16 cellular contexts compared by ENCODE assay signal in the genomic region with DNA sequence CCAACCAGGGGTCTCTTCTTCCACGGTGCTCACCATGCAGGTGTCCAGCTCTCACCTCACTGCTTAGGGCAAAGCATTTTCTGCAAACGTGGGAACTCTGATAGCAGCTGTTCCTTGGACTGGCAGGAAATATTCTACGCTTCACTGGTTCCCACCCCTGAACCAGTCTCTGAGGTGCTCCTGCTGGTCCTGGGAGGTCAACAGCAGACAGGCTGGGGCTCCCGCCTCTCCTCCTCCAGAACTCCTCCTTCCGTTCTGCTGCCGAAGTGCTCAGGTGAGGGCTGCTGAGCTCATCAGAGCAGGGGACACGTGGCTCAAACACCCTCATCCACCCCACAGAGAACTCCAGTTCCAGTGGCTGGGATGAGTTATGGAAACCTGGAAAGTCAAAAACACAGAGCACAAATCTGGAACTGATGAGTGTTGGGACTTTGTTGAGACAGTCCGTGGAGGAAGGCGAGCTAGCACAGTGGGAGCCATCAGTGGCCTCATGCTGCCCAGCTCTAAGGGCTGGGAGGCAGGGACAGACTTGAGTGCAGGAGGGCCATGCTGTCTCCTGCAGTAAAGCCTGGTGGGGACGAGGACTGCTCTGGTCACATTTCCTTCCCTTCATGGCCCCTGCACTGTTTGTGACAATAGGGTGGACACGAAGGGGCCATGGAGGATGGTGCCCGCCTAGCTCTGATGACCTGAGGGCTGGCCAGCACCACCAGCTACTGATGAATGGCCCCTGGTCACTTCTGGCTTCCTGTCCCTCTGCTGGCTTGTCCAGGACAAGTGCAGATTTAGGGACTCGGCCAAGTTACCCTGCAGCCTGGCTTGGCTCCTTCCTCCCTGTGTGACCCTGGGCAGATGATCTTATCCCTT.
A peak's percentile ranks its signal among the peaks of the same experiment; 100 is the strongest.
DNase-seq lines count a peak whose midpoint lies in the region; ATAC-seq, FAIRE-seq and TF ChIP-seq lines count a peak whose summit lies in the region.
"Had no signal": no experiment of that assay in that cellular context is flagged by ENCODE, and none has a peak within 500 bp of the region (broad histone marks: within the 10 kb centered on the region; RNA-seq: fewer than 3 reads in every experiment).

No MANE protein-coding gene starts in this region.

- no peak for ATAC-seq in GM18520 (IDR thresholded peaks at IDR 0.05; ENCODE audit: unreplicated experiment)

- H3K4me3 Mint-ChIP-seq in activated CD4-positive, alpha-beta memory T cell treated with anti-CD3 and anti-CD28 coated beads for 36 hours = no peak overlapping the region
- H3K4me3 Mint-ChIP-seq in activated CD4-positive, alpha-beta memory T cell treated with anti-CD3 and anti-CD28 coated beads, Interleukin-2, amount 10 ng/mL, durations not matched to agents 7 days and 5 days = no peak overlapping the region
- H3K4me3 Mint-ChIP-seq: activated naive CD8-positive, alpha-beta T cell treated with anti-CD3 and anti-CD28 coated beads for 36 hours had no signal

- H3K27ac ChIP-seq in esophagus squamous epithelium (peak overlapping the region; percentile 69 to 88 (median 80)), spleen (peak overlapping the region in 1 of 8 donors; percentile 18)
- H3K27ac ChIP-seq: cardiac muscle cell, psoas muscle had no signal

- CTCF ChIA-PET in activated CD4-positive, alpha-beta memory T cell treated with anti-CD3 and anti-CD28 coated beads for 36 hours (lab: Charles Lee) = interaction anchor here (0.8 to 1.0 kb wide), 2 partner anchors 10 kb away, joined by 3 read pairs; no protein-coding TSS in a partner anchor
- CTCF ChIA-PET in activated CD4-positive, alpha-beta memory T cell treated with anti-CD3 and anti-CD28 coated beads, Interleukin-2, amount 10 ng/mL, durations not matched to agents 7 days and 5 days (lab: Charles Lee) = interaction anchor here (1.2 kb wide), 1 partner anchor 18 kb away, joined by 3 read pairs; no protein-coding TSS in a partner anchor

- no peaks in the 10 kb centered on the region for H3K36me3 Mint-ChIP-seq in activated CD4-positive, alpha-beta memory T cell treated with anti-CD3 and anti-CD28 coated beads for 36 hours
- H3K36me3 Mint-ChIP-seq in activated CD4-positive, alpha-beta memory T cell treated with anti-CD3 and anti-CD28 coated beads, Interleukin-2, amount 10 ng/mL, durations not matched to agents 7 days and 5 days (ENCODE audit: low read depth) = no peaks in the 10 kb centered on the region
- H3K36me3 Mint-ChIP-seq: activated naive CD8-positive, alpha-beta T cell treated with anti-CD3 and anti-CD28 coated beads for 36 hours had no signal

- peaks cover 13% of the 10 kb centered on the region for H3K4me1 Mint-ChIP-seq in activated CD4-positive, alpha-beta memory T cell treated with anti-CD3 and anti-CD28 coated beads for 36 hours (ENCODE audit: low read depth)
- H3K4me1 Mint-ChIP-seq in activated CD4-positive, alpha-beta memory T cell treated with anti-CD3 and anti-CD28 coated beads, Interleukin-2, amount 10 ng/mL, durations not matched to agents 7 days and 5 days = peaks cover 6% of the 10 kb centered on the region

- no peaks in the 10 kb centered on the region for H3K9me3 Mint-ChIP-seq in activated CD4-positive, alpha-beta memory T cell treated with anti-CD3 and anti-CD28 coated beads for 36 hours
- H3K9me3 Mint-ChIP-seq in activated CD4-positive, alpha-beta memory T cell treated with anti-CD3 and anti-CD28 coated beads, Interleukin-2, amount 10 ng/mL, durations not matched to agents 7 days and 5 days = no peaks in the 10 kb centered on the region
- H3K9me3 Mint-ChIP-seq: activated naive CD8-positive, alpha-beta T cell treated with anti-CD3 and anti-CD28 coated beads for 36 hours had no signal

- TF ChIP-seq CTCF in esophagus squamous epithelium (IDR thresholded peaks at IDR 0.05) (no peak), spleen (IDR thresholded peaks at IDR 0.05 in 8 of 11, conservative IDR thresholded peaks at IDR 0.05 in 3 of 11) (no peak)

- H3K4me1 ChIP-seq in esophagus squamous epithelium = peaks cover 9 to 46% (median 32%) of the 10 kb centered on the region in 3 donors
- peaks cover 0 to 30% (median 12%) of the 10 kb centered on the region in 6 donors for H3K4me1 ChIP-seq in spleen
- H3K4me1 ChIP-seq: psoas muscle had no signal

- H3K36me3 ChIP-seq in esophagus squamous epithelium (no peaks in the 10 kb centered on the region), spleen (no peaks in the 10 kb centered on the region)
- H3K36me3 ChIP-seq: cardiac muscle cell had no signal

- POLR2A ChIA-PET in activated CD4-positive, alpha-beta memory T cell treated with anti-CD3 and anti-CD28 coated beads for 36 hours (lab: Charles Lee) = interaction anchor here (2.0 kb wide), 1 partner anchor 8 kb away, joined by 6 read pairs; no protein-coding TSS in a partner anchor
- POLR2A ChIA-PET in activated CD4-positive, alpha-beta memory T cell treated with anti-CD3 and anti-CD28 coated beads, Interleukin-2, amount 10 ng/mL, durations not matched to agents 7 days and 5 days (lab: Charles Lee) = interaction anchor here (1.2 kb wide), 1 partner anchor 9 kb away, joined by 3 read pairs; no protein-coding TSS in a partner anchor

- no peak for FAIRE-seq in GM12892 (lab: Jason Lieb, UNC)
- FAIRE-seq: H54 had no signal

- H3K27me3 ChIP-seq in esophagus squamous epithelium (no peaks in the 10 kb centered on the region), spleen (replicated peaks in 1 of 7) (no peaks in the 10 kb centered on the region)
- H3K27me3 ChIP-seq: cardiac muscle cell had no signal

- H3K9me3 ChIP-seq in esophagus squamous epithelium (no peaks in the 10 kb centered on the region), spleen (no peaks in the 10 kb centered on the region)
- H3K9me3 ChIP-seq: psoas muscle, SK-N-SH had no signal

- intact Hi-C loops in activated CD4-positive, alpha-beta memory T cell treated with anti-CD3 and anti-CD28 coated beads for 36 hours (cut with micrococcal nuclease) = no loop called here
- intact Hi-C loops in esophagus squamous epithelium (cut with DNase I) = no loop called here
- intact Hi-C loops in spleen (cut with DNase I; ENCODE audit: low total_unique reads) = no loop called here

- H3K27ac Mint-ChIP-seq in activated CD4-positive, alpha-beta memory T cell treated with anti-CD3 and anti-CD28 coated beads for 36 hours = no peak overlapping the region
- no peak overlapping the region for H3K27ac Mint-ChIP-seq in activated CD4-positive, alpha-beta memory T cell treated with anti-CD3 and anti-CD28 coated beads, Interleukin-2, amount 10 ng/mL, durations not matched to agents 7 days and 5 days
- H3K27ac Mint-ChIP-seq: activated naive CD8-positive, alpha-beta T cell treated with anti-CD3 and anti-CD28 coated beads for 36 hours had no signal

- no peaks in the 10 kb centered on the region for H3K27me3 Mint-ChIP-seq in activated CD4-positive, alpha-beta memory T cell treated with anti-CD3 and anti-CD28 coated beads for 36 hours
- peaks cover 3% of the 10 kb centered on the region for H3K27me3 Mint-ChIP-seq in activated CD4-positive, alpha-beta memory T cell treated with anti-CD3 and anti-CD28 coated beads, Interleukin-2, amount 10 ng/mL, durations not matched to agents 7 days and 5 days
- H3K27me3 Mint-ChIP-seq: activated naive CD8-positive, alpha-beta T cell treated with anti-CD3 and anti-CD28 coated beads for 36 hours had no signal

- 61 to 85% methylated on average over 5 to 6 of the region's 13 CpGs for WGBS in esophagus squamous epithelium, 2 donors
- 67 to 80% (median 72%) methylated on average over 13 of the region's 13 CpGs for WGBS in spleen, 5 donors

- H3K4me3 ChIP-seq in esophagus squamous epithelium = no peak overlapping the region
- H3K4me3 ChIP-seq in spleen = no peak overlapping the region
- H3K4me3 ChIP-seq: cardiac muscle cell, psoas muscle had no signal

- TF ChIP-seq POLR2A in esophagus squamous epithelium (IDR thresholded peaks at IDR 0.05) (no peak), spleen (IDR thresholded peaks at IDR 0.05) (no peak), GM12892 (IDR thresholded peaks at IDR 0.05; ENCODE audit: low read depth, low read length) (no peak)

- peak; percentile 4 for DNase-seq in activated CD4-positive, alpha-beta memory T cell treated with anti-CD3 and anti-CD28 coated beads for 36 hours
- no peak for DNase-seq in activated CD4-positive, alpha-beta memory T cell treated with anti-CD3 and anti-CD28 coated beads, Interleukin-2, amount 10 ng/mL, durations not matched to agents 7 days and 5 days
- peak; percentile 63 for DNase-seq in NAMALWA (ENCODE audit: low spot score)
- no peak for DNase-seq in esophagus squamous epithelium (lab: John Stamatoyannopoulos, UW)
- peak; percentile 62 for DNase-seq in spleen
- no peak for DNase-seq in effector CD4-positive, alpha-beta T cell
- DNase-seq in GM12892 (ENCODE audit: insufficient read length) = no peak
- DNase-seq: ACHN; activated naive CD8-positive, alpha-beta T cell treated with anti-CD3 and anti-CD28 coated beads for 36 hours; COR-L47; islet precursor cell; psoas muscle; SK-N-SH had no signal

Comparison
In these comparisons a context has a peak if more than half of its experiments do, and no peak if none do; other contexts are left out.
1. DNase-seq: peak in activated CD4-positive, alpha-beta memory T cell treated with anti-CD3 and anti-CD28 coated beads for 36 hours (single experiment), NAMALWA (single experiment) and spleen (single experiment); none in activated CD4-positive, alpha-beta memory T cell treated with anti-CD3 and anti-CD28 coated beads, Interleukin-2, amount 10 ng/mL, durations not matched to agents 7 days and 5 days (single experiment), esophagus squamous epithelium (single experiment), effector CD4-positive, alpha-beta T cell (single experiment) and GM12892 (single experiment).